ENCODE assay signal across 23 cellular contexts in genomic region chr10:99694171-99694570, GRCh38. TPM values are rescaled to one million over a fixed set of nuclear protein-coding genes. Genes with fewer than 3 reads are reported as not detected.
A peak's percentile ranks its signal among the peaks of the same experiment; 100 is the strongest.
DNase-seq lines count a peak whose midpoint lies in the region; ATAC-seq, FAIRE-seq and TF ChIP-seq lines count a peak whose summit lies in the region.
"Had no signal": no experiment of that assay in that cellular context is flagged by ENCODE, and none has a peak within 500 bp of the region (broad histone marks: within the 10 kb centered on the region; RNA-seq: fewer than 3 reads in every experiment).

No MANE protein-coding gene starts in this region.

- no peaks in the 10 kb centered on the region for H3K9me3 ChIP-seq in keratinocyte (ENCODE audit: control insufficient read depth, low read depth, low read length)
- no peaks in the 10 kb centered on the region for H3K9me3 ChIP-seq in effector memory CD4-positive, alpha-beta T cell (ENCODE audit: control insufficient read depth, low read length)
- H3K9me3 ChIP-seq: body of pancreas, Caco-2, left lung had no signal

- TF ChIP-seq CTCF in chondrocyte (IDR thresholded peaks at IDR 0.05) (no peak), keratinocyte (optimal IDR thresholded peaks at IDR 0.05 in 1 of 3, IDR thresholded peaks at IDR 0.05 in 1 of 3, conservative IDR thresholded peaks at IDR 0.05 in 1 of 3; ENCODE audit: extremely low read depth in 1 of 3, insufficient read depth in 2 of 3, low read length in 3 of 3) (no peak)

- no peaks in the 10 kb centered on the region for H4K20me1 ChIP-seq in keratinocyte (ENCODE audit: control insufficient read depth, extremely low read depth, insufficient read depth, low read length)

- H3K4me2 ChIP-seq in keratinocyte (ENCODE audit: control insufficient read depth, extremely low read depth, insufficient read depth, low read depth, low read length): no peak overlapping the region

- intact Hi-C loops in Right ventricle myocardium inferior (cut with DNase I): no loop called here

- no peaks in the 10 kb centered on the region for H3K79me2 ChIP-seq in keratinocyte (ENCODE audit: control insufficient read depth, insufficient read depth, low read length)

- H3K9me1 ChIP-seq in keratinocyte (ENCODE audit: control insufficient read depth, extremely low read depth, insufficient read depth, low read length): peaks cover 3% of the 10 kb centered on the region

- peak overlapping the region; percentile 92 for H3K27ac Mint-ChIP-seq in chondrocyte (ENCODE audit: unreplicated experiment)
- H3K27ac Mint-ChIP-seq: dendritic cell treated with granulocyte-macrophage colony-stimulating factor and Interleukin-4, amounts not matched to agents 40 ng/mL and 50 ng/mL, for 4 days had no signal

- H3K36me3 ChIP-seq in keratinocyte (ENCODE audit: control insufficient read depth in 2 of 2, extremely low read depth in 1 of 2, insufficient read depth in 2 of 2, low read length in 2 of 2): peaks cover 29 to 42% of the 10 kb centered on the region in 2 experiments
- H3K36me3 ChIP-seq in effector memory CD4-positive, alpha-beta T cell (ENCODE audit: control insufficient read depth, insufficient read depth, low read length): peaks cover 23% of the 10 kb centered on the region

- DNase-seq in AG08395 (ENCODE audit: low spot score) (peak; percentile 55), LHCN-M2 (ENCODE audit: low read depth) (peak; percentile 50), chondrocyte (ENCODE audit: low spot score) (no peak), keratinocyte (ENCODE audit: low read depth, low spot score) (no peak), NCI-H2171 (lab: John Stamatoyannopoulos, UW) (no peak), Right ventricle myocardium inferior (ENCODE audit: missing footprints) (no peak)
- no peak for DNase-seq in stimulated activated CD4-positive, alpha-beta T cell treated with anti-CD3 and anti-CD28 coated beads, Interleukin-1b, Interleukin-23, amount 100 ng/mL, for 48 hours
- no peak for DNase-seq in effector memory CD4-positive, alpha-beta T cell
- DNase-seq: activated CD4-positive, alpha-beta T cell treated with anti-CD3 and anti-CD28 coated beads for 4 hours; activated gamma-delta T cell; body of pancreas; Caco-2; hypothalamus; left lung; MV-4-11; NCI-H2081 treated with DMSO at 0.1 percent for 48 hours; NCI-H526; occipital lobe; substantia nigra had no signal

- peaks cover 14% of the 10 kb centered on the region for H3K4me1 ChIP-seq in keratinocyte (ENCODE audit: control insufficient read depth, extremely low read depth, insufficient read depth, low read length)
- no peaks in the 10 kb centered on the region for H3K4me1 ChIP-seq in effector memory CD4-positive, alpha-beta T cell (ENCODE audit: control insufficient read depth, insufficient read depth, low read length, poor library complexity, severe bottlenecking)
- H3K4me1 ChIP-seq: left lung had no signal

- peak; percentile 41 for FAIRE-seq in keratinocyte (lab: Jason Lieb, UNC)

- ATAC-seq in Right ventricle myocardium inferior: no peak
- ATAC-seq: body of pancreas, left lung, sciatic nerve had no signal

- no peak overlapping the region for H3K27ac ChIP-seq in keratinocyte (ENCODE audit: control insufficient read depth, insufficient read depth, low read length)
- H3K27ac ChIP-seq in effector memory CD4-positive, alpha-beta T cell (ENCODE audit: insufficient read depth, low read length, poor library complexity, severe bottlenecking): no peak overlapping the region
- H3K27ac ChIP-seq: body of pancreas, left lung, SK-N-MC had no signal

- dilution Hi-C loops in keratinocyte (cut with MboI; ENCODE audit: extremely low pct_ligation_motif_present, low sequenced_read_pairs): no loop called here

- no peak overlapping the region for H3K4me3 ChIP-seq in keratinocyte (ENCODE audit: control insufficient read depth in 2 of 3, extremely low read depth in 1 of 3, insufficient read depth in 2 of 3, low read depth in 1 of 3, low read length in 3 of 3)
- H3K4me3 ChIP-seq in effector memory CD4-positive, alpha-beta T cell (ENCODE audit: insufficient read depth, low read depth, low read length, poor library complexity, severe bottlenecking): no peak overlapping the region
- H3K4me3 ChIP-seq: body of pancreas, left lung, SK-N-MC had no signal

- no peak overlapping the region for H2AFZ ChIP-seq in keratinocyte (ENCODE audit: control insufficient read depth, low read length)

- H3K4me3 Mint-ChIP-seq in chondrocyte (ENCODE audit: unreplicated experiment): peak overlapping the region; percentile 37
- H3K4me3 Mint-ChIP-seq: dendritic cell treated with granulocyte-macrophage colony-stimulating factor and Interleukin-4, amounts not matched to agents 40 ng/mL and 50 ng/mL, for 4 days; IgD-negative memory B cell had no signal

- H3K9ac ChIP-seq in keratinocyte (ENCODE audit: control insufficient read depth, extremely low read depth, insufficient read depth, low read length): no peak overlapping the region

- H3K27me3 Mint-ChIP-seq in chondrocyte (ENCODE audit: low read depth): no peaks in the 10 kb centered on the region
- H3K27me3 Mint-ChIP-seq: dendritic cell treated with granulocyte-macrophage colony-stimulating factor and Interleukin-4, amounts not matched to agents 40 ng/mL and 50 ng/mL, for 4 days; IgD-negative memory B cell had no signal

- H3K4me1 Mint-ChIP-seq in chondrocyte (ENCODE audit: low read depth): peaks cover 10% of the 10 kb centered on the region
- H3K4me1 Mint-ChIP-seq: IgD-negative memory B cell had no signal

- H3K36me3 Mint-ChIP-seq in chondrocyte (ENCODE audit: low read depth): peaks cover 47% of the 10 kb centered on the region

- no peaks in the 10 kb centered on the region for H3K27me3 ChIP-seq in keratinocyte (ENCODE audit: control insufficient read depth, extremely low read depth, insufficient read depth, low read length)
- H3K27me3 ChIP-seq in effector memory CD4-positive, alpha-beta T cell (replicated peaks; ENCODE audit: control insufficient read depth, insufficient read depth, low read length, poor library complexity, severe bottlenecking): no peaks in the 10 kb centered on the region
- H3K27me3 ChIP-seq: body of pancreas, left lung had no signal

- no peaks in the 10 kb centered on the region for H3K9me3 Mint-ChIP-seq in chondrocyte (ENCODE audit: low read depth)
- H3K9me3 Mint-ChIP-seq: dendritic cell treated with granulocyte-macrophage colony-stimulating factor and Interleukin-4, amounts not matched to agents 40 ng/mL and 50 ng/mL, for 4 days; IgD-negative memory B cell had no signal

RNA-seq across cellular contexts. Expression of gene ENTPD7, which starts 34.9 kb away (rescaled TPM):
- total RNA-seq in LHCN-M2 (2014; rRNA removed) (7.4 and 8.0 TPM in 2 replicates), chondrocyte (28.8 to 32.3 TPM (median 29.5 TPM) in 3 replicates), Right ventricle myocardium inferior (1.4 TPM)
- 3.1 TPM for polyA plus RNA-seq in LHCN-M2 (2012)
- 18.1 to 21.3 TPM (median 20.9 TPM) in 3 replicates for polyA plus RNA-seq in keratinocyte
- polyA plus RNA-seq in keratinocyte (2011; ENCODE audit: low read depth): 7.1 TPM
- 7.8 and 12.1 TPM in 2 replicates for polyA plus RNA-seq in keratinocyte (2011; cell fraction: cytosol; rRNA removed)
- 25.0 and 28.5 TPM in 2 replicates for polyA plus RNA-seq in keratinocyte (2011; cell fraction: nucleus; rRNA removed)
- 7.4 and 12.1 TPM in 2 replicates for polyA plus RNA-seq in keratinocyte (2012; ENCODE audit: low replicate concordance)
- 18.2 to 60.4 TPM (median 50.2 TPM) in 3 replicates for polyA minus RNA-seq in keratinocyte
- 24.9 TPM for polyA minus RNA-seq in keratinocyte (2011; cell fraction: cytosol; rRNA and poly(A)+ RNA removed)
- polyA minus RNA-seq in keratinocyte (2011; cell fraction: nucleus; rRNA and poly(A)+ RNA removed): 60.9 and 105 TPM in 2 replicates

RNA-seq across cellular contexts. Expression of gene COX15, which starts 37.8 kb away (rescaled TPM):
- total RNA-seq in LHCN-M2 (2014; rRNA removed) (37.7 and 39.0 TPM in 2 replicates), chondrocyte (20.8 to 29.8 TPM (median 21.3 TPM) in 3 replicates), Right ventricle myocardium inferior (30.1 TPM)
- 18.8 TPM for polyA plus RNA-seq in LHCN-M2 (2012)
- polyA plus RNA-seq in keratinocyte: 16.8 to 28.4 TPM (median 27.1 TPM) in 3 replicates
- 5.2 TPM for polyA plus RNA-seq in keratinocyte (2011; ENCODE audit: low read depth)
- 16.2 and 20.0 TPM in 2 replicates for polyA plus RNA-seq in keratinocyte (2011; cell fraction: cytosol; rRNA removed)
- 21.1 and 22.9 TPM in 2 replicates for polyA plus RNA-seq in keratinocyte (2011; cell fraction: nucleus; rRNA removed)
- polyA plus RNA-seq in keratinocyte (2012; ENCODE audit: low replicate concordance): 13.9 and 25.0 TPM in 2 replicates
- polyA minus RNA-seq in keratinocyte: 12.0 to 21.9 TPM (median 15.9 TPM) in 3 replicates
- polyA minus RNA-seq in keratinocyte (2011; cell fraction: cytosol; rRNA and poly(A)+ RNA removed): 11.1 TPM
- polyA minus RNA-seq in keratinocyte (2011; cell fraction: nucleus; rRNA and poly(A)+ RNA removed): 6.9 and 14.4 TPM in 2 replicates

RNA-seq across cellular contexts. Expression of gene CUTC, which starts 37.9 kb away (rescaled TPM):
- total RNA-seq in LHCN-M2 (2014; rRNA removed) (18.9 and 20.6 TPM in 2 replicates), chondrocyte (14.4 to 19.1 TPM (median 14.5 TPM) in 3 replicates), Right ventricle myocardium inferior (37.2 TPM)
- polyA plus RNA-seq in LHCN-M2 (2012): 9.9 TPM
- polyA plus RNA-seq in keratinocyte: 16.7 to 29.5 TPM (median 24.3 TPM) in 3 replicates
- 17.5 TPM for polyA plus RNA-seq in keratinocyte (2011; ENCODE audit: low read depth)
- 18.6 and 22.1 TPM in 2 replicates for polyA plus RNA-seq in keratinocyte (2011; cell fraction: cytosol; rRNA removed)
- 22.3 and 28.0 TPM in 2 replicates for polyA plus RNA-seq in keratinocyte (2011; cell fraction: nucleus; rRNA removed)
- 18.6 and 25.9 TPM in 2 replicates for polyA plus RNA-seq in keratinocyte (2012; ENCODE audit: low replicate concordance)
- polyA minus RNA-seq in keratinocyte: 10.7 to 15.8 TPM (median 11.1 TPM) in 3 replicates
- 9.0 TPM for polyA minus RNA-seq in keratinocyte (2011; cell fraction: cytosol; rRNA and poly(A)+ RNA removed)
- polyA minus RNA-seq in keratinocyte (2011; cell fraction: nucleus; rRNA and poly(A)+ RNA removed): 10.0 and 16.6 TPM in 2 replicates

Comparison
In these comparisons a context has a peak if more than half of its experiments do, and no peak if none do; other contexts are left out.
1. DNase-seq: peak in AG08395 (single experiment) and LHCN-M2 (single experiment); none in chondrocyte (single experiment), keratinocyte (single experiment), stimulated activated CD4-positive, alpha-beta T cell treated with anti-CD3 and anti-CD28 coated beads, Interleukin-1b, Interleukin-23, amount 100 ng/mL, for 48 hours (single experiment), NCI-H2171 (single experiment), Right ventricle myocardium inferior (single experiment) and effector memory CD4-positive, alpha-beta T cell (0 of 3).